In genomic region chr11:1523779-1524178, GRCh38 we compare ENCODE assay signal across 22 cellular contexts. TPM values are rescaled to one million over a fixed set of nuclear protein-coding genes. Genes with fewer than 3 reads are reported as not detected.
DNase-seq lines count a peak whose midpoint lies in the region; ATAC-seq lines count a peak whose summit lies in the region.
"Had no signal": no experiment of that assay in that cellular context is flagged by ENCODE, and none has a peak within 500 bp of the region (broad histone marks: within the 10 kb centered on the region; RNA-seq: fewer than 3 reads in every experiment).

No MANE protein-coding gene starts in this region.

- no peaks in the 10 kb centered on the region for H3K9me3 Mint-ChIP-seq in naive thymus-derived CD8-positive, alpha-beta T cell
- H3K9me3 Mint-ChIP-seq: activated B cell treated with CpG ODN at 0.5 μM for 24 hours; activated CD4-positive, alpha-beta memory T cell treated with anti-CD3 and anti-CD28 coated beads, Interleukin-2, amount 10 ng/mL, durations not matched to agents 7 days and 5 days; T-helper 2 cell treated with Interferon-gamma antibody and Interleukin-4, amounts not matched to agents 5 μg/mL and 100 μg/mL, for 36 hours had no signal

- DNase-seq in COLO668 (lab: John Stamatoyannopoulos, UW; ENCODE audit: unreplicated experiment), result peak; percentile 48
- no peak for DNase-seq in T-helper 17 cell
- no peak for DNase-seq in naive thymus-derived CD8-positive, alpha-beta T cell
- no peak for DNase-seq in activated gamma-delta T cell treated with Interleukin-2 at 50 U/mL for 16 hours
- no peak for DNase-seq in activated gamma-delta T cell (lab: John Stamatoyannopoulos, UW)
- no peak for DNase-seq in NCI-H2081 (lab: John Stamatoyannopoulos, UW)
- DNase-seq: activated B cell treated with CpG ODN at 0.5 μM for 24 hours; activated CD4-positive, alpha-beta memory T cell treated with anti-CD3 and anti-CD28 coated beads, Interleukin-2, amount 10 ng/mL, durations not matched to agents 7 days and 5 days; dorsolateral prefrontal cortex; erythroblast; GF-D8; IMR-90; left ventricle myocardium inferior; NCI-H2029; NCI-H510A treated with DMSO at 0.1 percent for 48 hours; ovary; SIG-M5; sigmoid colon had no signal

- H3K4me1 Mint-ChIP-seq in T-helper 17 cell, result peaks cover 29% of the 10 kb centered on the region
- peaks cover 21 to 75% (median 56%) of the 10 kb centered on the region in 4 donors for H3K4me1 Mint-ChIP-seq in naive thymus-derived CD8-positive, alpha-beta T cell
- H3K4me1 Mint-ChIP-seq: activated CD4-positive, alpha-beta memory T cell treated with anti-CD3 and anti-CD28 coated beads, Interleukin-2, amount 10 ng/mL, durations not matched to agents 7 days and 5 days had no signal

- H3K27ac Mint-ChIP-seq in T-helper 17 cell, result peak overlapping the region; percentile 21
- H3K27ac Mint-ChIP-seq in naive thymus-derived CD8-positive, alpha-beta T cell, result peak overlapping the region in 7 of 10 donors; percentile 17 to 96 (median 69)
- H3K27ac Mint-ChIP-seq: activated CD4-positive, alpha-beta memory T cell treated with anti-CD3 and anti-CD28 coated beads, Interleukin-2, amount 10 ng/mL, durations not matched to agents 7 days and 5 days; T-helper 2 cell treated with Interferon-gamma antibody and Interleukin-4, amounts not matched to agents 5 μg/mL and 100 μg/mL, for 36 hours had no signal

- peak; percentile 40 for ATAC-seq in GM19395 (IDR thresholded peaks at IDR 0.05; ENCODE audit: unreplicated experiment)
- ATAC-seq in T-helper 17 cell, result peak; percentile 18
- ATAC-seq in naive thymus-derived CD8-positive, alpha-beta T cell, result peak in 1 of 2 donors; percentile 47

- no peaks in the 10 kb centered on the region for H3K9me3 ChIP-seq in T-helper 17 cell (ENCODE audit: control insufficient read depth, low read length, poor library complexity, severe bottlenecking)
- H3K9me3 ChIP-seq: breast epithelium, left ventricle myocardium inferior, ovary, sigmoid colon, vagina had no signal

- H3K27me3 Mint-ChIP-seq in T-helper 17 cell, result no peaks in the 10 kb centered on the region
- H3K27me3 Mint-ChIP-seq in naive thymus-derived CD8-positive, alpha-beta T cell, result no peaks in the 10 kb centered on the region
- H3K27me3 Mint-ChIP-seq: activated B cell treated with CpG ODN at 0.5 μM for 24 hours; activated CD4-positive, alpha-beta memory T cell treated with anti-CD3 and anti-CD28 coated beads, Interleukin-2, amount 10 ng/mL, durations not matched to agents 7 days and 5 days had no signal

- H3K36me3 Mint-ChIP-seq in T-helper 17 cell (ENCODE audit: low read depth), result no peaks in the 10 kb centered on the region
- peaks cover 0 to 8% (median 0%) of the 10 kb centered on the region in 3 donors for H3K36me3 Mint-ChIP-seq in naive thymus-derived CD8-positive, alpha-beta T cell

- peak overlapping the region; percentile 31 for H3K4me3 Mint-ChIP-seq in T-helper 17 cell
- H3K4me3 Mint-ChIP-seq in naive thymus-derived CD8-positive, alpha-beta T cell, result peak overlapping the region in 2 of 10 donors; percentile 26 to 56
- H3K4me3 Mint-ChIP-seq: activated B cell treated with CpG ODN at 0.5 μM for 24 hours; activated CD4-positive, alpha-beta memory T cell treated with anti-CD3 and anti-CD28 coated beads, Interleukin-2, amount 10 ng/mL, durations not matched to agents 7 days and 5 days; T-helper 2 cell treated with Interferon-gamma antibody and Interleukin-4, amounts not matched to agents 5 μg/mL and 100 μg/mL, for 36 hours had no signal

- POLR2A ChIA-PET in naive thymus-derived CD8-positive, alpha-beta T cell (lab: Charles Lee), result interaction anchor here (1.2 kb wide), 1 partner anchor 50 kb away, joined by 4 read pairs; no protein-coding TSS in a partner anchor

RNA-seq across cellular contexts. Expression of gene MOB2, which starts 37.2 kb away (rescaled TPM):
- total RNA-seq in T-helper 17 cell, result 10 to 100 TPM; 65.0 to 65.7 TPM
- total RNA-seq in naive thymus-derived CD8-positive, alpha-beta T cell, result 10 to 100 TPM; 75.6 to 84.3 TPM
- polyA plus RNA-seq in naive thymus-derived CD8-positive, alpha-beta T cell, result 10 to 100 TPM; 29.1 to 47.9 (median 37.7) TPM

RNA-seq across cellular contexts. Expression of gene DUSP8, which starts 48.3 kb away (rescaled TPM):
- total RNA-seq in T-helper 17 cell, result 10 to 100 TPM; 79.5 to 90.1 TPM
- total RNA-seq in naive thymus-derived CD8-positive, alpha-beta T cell, result 1 to 10 TPM; 3.1 to 5.1 TPM
- polyA plus RNA-seq in naive thymus-derived CD8-positive, alpha-beta T cell, result under 1 TPM in 2 of 3 donors, not detected in 1; 0.17 to 0.39 TPM

Comparison
In these comparisons a context has a peak if more than half of its experiments do, and no peak if none do; other contexts are left out.
1. RNA of gene DUSP8, which starts 48.3 kb away (total RNA-seq): 79.5 to 90.1 TPM in T-helper 17 cell; 3.1 to 5.1 TPM in naive thymus-derived CD8-positive, alpha-beta T cell; every median in the first group is over 10 times any median in the second.